In genomic region chr7:150910996-150911422, GRCh38 we compare ENCODE assay signal across 16 cellular contexts. TPM values are rescaled to one million over a fixed set of nuclear protein-coding genes. Genes with fewer than 3 reads are reported as not detected.
A peak's percentile ranks its signal among the peaks of the same experiment; 100 is the strongest.
DNase-seq lines count a peak whose midpoint lies in the region; ATAC-seq, FAIRE-seq and TF ChIP-seq lines count a peak whose summit lies in the region.
"Had no signal": no experiment of that assay in that cellular context is flagged by ENCODE, and none has a peak within 500 bp of the region (broad histone marks: within the 10 kb centered on the region; RNA-seq: fewer than 3 reads in every experiment).

No MANE protein-coding gene starts in this region.

- no peak overlapping the region for H3K4me3 Mint-ChIP-seq in activated CD8-positive, alpha-beta T cell treated with anti-CD3 and anti-CD28 coated beads, Interleukin-2, amount 10 ng/mL, durations not matched to agents 7 days and 5 days
- H3K4me3 Mint-ChIP-seq in activated CD8-positive, alpha-beta T cell treated with anti-CD3 and anti-CD28 coated beads for 36 hours = no peak overlapping the region
- H3K4me3 Mint-ChIP-seq in osteocyte (ENCODE audit: unreplicated experiment) = no peak overlapping the region

- peaks cover 49% of the 10 kb centered on the region for H3K27me3 Mint-ChIP-seq in activated CD8-positive, alpha-beta T cell treated with anti-CD3 and anti-CD28 coated beads, Interleukin-2, amount 10 ng/mL, durations not matched to agents 7 days and 5 days (ENCODE audit: low read depth)
- peaks cover 6% of the 10 kb centered on the region for H3K27me3 Mint-ChIP-seq in activated CD8-positive, alpha-beta T cell treated with anti-CD3 and anti-CD28 coated beads for 36 hours
- H3K27me3 Mint-ChIP-seq in osteocyte (ENCODE audit: unreplicated experiment) = peaks cover 32% of the 10 kb centered on the region

- ATAC-seq in activated CD8-positive, alpha-beta T cell treated with anti-CD3 and anti-CD28 coated beads, Interleukin-2, amount 10 ng/mL, durations not matched to agents 7 days and 5 days = peak; percentile 27
- no peak for ATAC-seq in activated CD8-positive, alpha-beta T cell treated with anti-CD3 and anti-CD28 coated beads for 36 hours
- ATAC-seq in GM19395 (IDR thresholded peaks at IDR 0.05; ENCODE audit: unreplicated experiment) = no peak
- ATAC-seq: PC-3 had no signal

- no peak overlapping the region for H3K27ac Mint-ChIP-seq in activated CD8-positive, alpha-beta T cell treated with anti-CD3 and anti-CD28 coated beads, Interleukin-2, amount 10 ng/mL, durations not matched to agents 7 days and 5 days
- no peak overlapping the region for H3K27ac Mint-ChIP-seq in activated CD8-positive, alpha-beta T cell treated with anti-CD3 and anti-CD28 coated beads for 36 hours
- H3K27ac Mint-ChIP-seq in osteocyte (ENCODE audit: unreplicated experiment) = no peak overlapping the region

- CTCF ChIA-PET in activated CD8-positive, alpha-beta T cell treated with anti-CD3 and anti-CD28 coated beads, Interleukin-2, amount 10 ng/mL, durations not matched to agents 7 days and 5 days (lab: Charles Lee) = interaction anchor here (1.4 to 4.0 kb wide), 3 partner anchors 10 to 34 kb away, joined by 4 to 20 read pairs (median 7); no protein-coding TSS in a partner anchor
- CTCF ChIA-PET in activated CD8-positive, alpha-beta T cell treated with anti-CD3 and anti-CD28 coated beads for 36 hours (lab: Charles Lee) = interaction anchor here (0.7 to 3.5 kb wide), 3 partner anchors 13 to 51 kb away, joined by 3 to 23 read pairs (median 8); no protein-coding TSS in a partner anchor

- peaks cover 1% of the 10 kb centered on the region for H3K27me3 ChIP-seq in bronchial epithelial cell (ENCODE audit: control insufficient read depth, insufficient read depth, low read length)

- TF ChIP-seq CTCF in activated CD8-positive, alpha-beta T cell treated with anti-CD3 and anti-CD28 coated beads for 36 hours (IDR thresholded peaks at IDR 0.05) = no peak
- TF ChIP-seq CTCF in bronchial epithelial cell (IDR thresholded peaks at IDR 0.05; ENCODE audit: insufficient read depth, low read length, severe bottlenecking) (no peak), osteocyte (IDR thresholded peaks at IDR 0.05) (no peak)

- H3K36me3 ChIP-seq in bronchial epithelial cell (ENCODE audit: control insufficient read depth, insufficient read depth, low read length) = no peaks in the 10 kb centered on the region

- no peak overlapping the region for H3K4me3 ChIP-seq in bronchial epithelial cell (ENCODE audit: low read depth, low read length)

- H3K9me3 Mint-ChIP-seq in activated CD8-positive, alpha-beta T cell treated with anti-CD3 and anti-CD28 coated beads, Interleukin-2, amount 10 ng/mL, durations not matched to agents 7 days and 5 days (ENCODE audit: insufficient read depth) = no peaks in the 10 kb centered on the region
- H3K9me3 Mint-ChIP-seq in activated CD8-positive, alpha-beta T cell treated with anti-CD3 and anti-CD28 coated beads for 36 hours = no peaks in the 10 kb centered on the region
- no peaks in the 10 kb centered on the region for H3K9me3 Mint-ChIP-seq in osteocyte (ENCODE audit: unreplicated experiment)

- peaks cover 2% of the 10 kb centered on the region for H3K36me3 Mint-ChIP-seq in activated CD8-positive, alpha-beta T cell treated with anti-CD3 and anti-CD28 coated beads, Interleukin-2, amount 10 ng/mL, durations not matched to agents 7 days and 5 days (ENCODE audit: low read depth)
- no peaks in the 10 kb centered on the region for H3K36me3 Mint-ChIP-seq in activated CD8-positive, alpha-beta T cell treated with anti-CD3 and anti-CD28 coated beads for 36 hours (ENCODE audit: low read depth)
- H3K36me3 Mint-ChIP-seq in osteocyte (ENCODE audit: unreplicated experiment) = no peaks in the 10 kb centered on the region

- POLR2A ChIA-PET in activated CD8-positive, alpha-beta T cell treated with anti-CD3 and anti-CD28 coated beads, Interleukin-2, amount 10 ng/mL, durations not matched to agents 7 days and 5 days (lab: Charles Lee) = interaction anchor here (0.7 kb wide), 1 partner anchor 10 kb away, joined by 3 read pairs; no protein-coding TSS in a partner anchor
- POLR2A ChIA-PET in activated CD8-positive, alpha-beta T cell treated with anti-CD3 and anti-CD28 coated beads for 36 hours (lab: Charles Lee) = no interaction called here

- FAIRE-seq in bronchial epithelial cell (lab: Jason Lieb, UNC) = peak; percentile 66
- FAIRE-seq: GM18507 had no signal

- no peak for DNase-seq in activated CD8-positive, alpha-beta T cell treated with anti-CD3 and anti-CD28 coated beads, Interleukin-2, amount 10 ng/mL, durations not matched to agents 7 days and 5 days
- no peak for DNase-seq in activated CD8-positive, alpha-beta T cell treated with anti-CD3 and anti-CD28 coated beads for 36 hours
- DNase-seq in Kasumi-1 (lab: John Stamatoyannopoulos, UW) (peak; percentile 72 to 76), bronchial epithelial cell (ENCODE audit: low read depth) (no peak), osteocyte (ENCODE audit: extremely low spot score, unreplicated experiment) (peak; percentile 76), H4 (ENCODE audit: low spot score) (no peak), DMS114 treated with DMSO at 0.1 percent for 48 hours (lab: John Stamatoyannopoulos, UW; ENCODE audit: unreplicated experiment) (no peak)
- DNase-seq: C1 segment of cervical spinal cord, DMS153, NCI-H1048, NCI-H345, NCI-H526 treated with DMSO at 0.1 percent for 48 hours, PC-3 had no signal

- H3K4me1 Mint-ChIP-seq in activated CD8-positive, alpha-beta T cell treated with anti-CD3 and anti-CD28 coated beads, Interleukin-2, amount 10 ng/mL, durations not matched to agents 7 days and 5 days (ENCODE audit: low read depth) = peaks cover 12% of the 10 kb centered on the region
- peaks cover 8% of the 10 kb centered on the region for H3K4me1 Mint-ChIP-seq in activated CD8-positive, alpha-beta T cell treated with anti-CD3 and anti-CD28 coated beads for 36 hours (ENCODE audit: low read depth)
- H3K4me1 Mint-ChIP-seq in osteocyte (ENCODE audit: unreplicated experiment) = no peaks in the 10 kb centered on the region

- intact Hi-C loops in activated CD8-positive, alpha-beta T cell treated with anti-CD3 and anti-CD28 coated beads for 36 hours (cut with micrococcal nuclease) = no loop called here

RNA-seq across cellular contexts. Expression of gene AOC1, which starts 58.7 kb away (rescaled TPM):
- not detected for total RNA-seq in activated CD8-positive, alpha-beta T cell treated with anti-CD3 and anti-CD28 coated beads, Interleukin-2, amount 10 ng/mL, durations not matched to agents 7 days and 5 days
- total RNA-seq in activated CD8-positive, alpha-beta T cell treated with anti-CD3 and anti-CD28 coated beads for 36 hours = not detected
- under 0.01 and 2.4 TPM in 2 replicates for total RNA-seq in bronchial epithelial cell
- not detected in 2 replicates for total RNA-seq in osteocyte
- 0.31 TPM in 1 of 2 replicates, not detected in the other for total RNA-seq in H4 (2014; rRNA removed; shearing (Covaris generic))
- total RNA-seq: A172, PC-3 had no signal

Comparison
In these comparisons a context has a peak if more than half of its experiments do, and no peak if none do; other contexts are left out.
1. DNase-seq: peak in Kasumi-1 (2 of 2) and osteocyte (single experiment); none in activated CD8-positive, alpha-beta T cell treated with anti-CD3 and anti-CD28 coated beads, Interleukin-2, amount 10 ng/mL, durations not matched to agents 7 days and 5 days (single experiment), activated CD8-positive, alpha-beta T cell treated with anti-CD3 and anti-CD28 coated beads for 36 hours (single experiment), bronchial epithelial cell (single experiment), H4 (single experiment) and DMS114 treated with DMSO at 0.1 percent for 48 hours (single experiment).